25 cellular contexts compared by ENCODE assay signal in the genomic region with DNA sequence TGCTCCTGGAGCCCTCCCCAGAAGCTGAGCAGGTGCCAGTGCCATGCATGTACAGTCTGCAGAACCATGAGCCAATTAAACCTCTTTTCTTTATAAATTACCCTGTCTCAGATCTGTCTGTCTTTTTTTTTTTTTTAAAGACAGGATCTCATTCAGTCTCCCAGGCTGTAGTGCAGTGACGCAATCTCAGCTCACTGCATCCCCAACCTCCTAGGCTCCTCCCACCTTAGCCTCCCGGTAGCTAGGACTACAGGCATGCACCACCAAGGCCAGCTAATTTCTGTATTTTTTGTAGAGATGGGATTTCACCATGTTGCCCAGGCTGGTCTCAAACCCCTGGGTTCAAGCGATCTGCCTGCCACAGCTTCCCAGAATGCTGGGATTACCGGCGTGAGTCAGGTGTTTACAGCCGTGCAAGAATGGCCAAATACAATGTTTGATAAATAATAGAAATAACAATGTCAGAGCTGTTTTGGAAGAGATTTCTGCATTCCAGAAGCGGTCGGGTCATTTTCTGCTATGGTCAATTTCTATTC.
A peak's percentile ranks its signal among the peaks of the same experiment; 100 is the strongest.
DNase-seq lines count a peak whose midpoint lies in the region; ATAC-seq and TF ChIP-seq lines count a peak whose summit lies in the region.
"Had no signal": no experiment of that assay in that cellular context is flagged by ENCODE, and none has a peak within 500 bp of the region (broad histone marks: within the 10 kb centered on the region; RNA-seq: fewer than 3 reads in every experiment).

No MANE protein-coding gene starts in this region.

- H3K27ac Mint-ChIP-seq in GM23338, result no peak overlapping the region
- H3K27ac Mint-ChIP-seq in WTC11, result no peak overlapping the region
- H3K27ac Mint-ChIP-seq in activated T-helper 1 cell treated with anti-CD3 and anti-CD28 coated beads, Interleukin-12 subunit alpha, Interleukin-12 subunit beta, Interleukin-2, Interleukin-4 antibody, amounts not matched to agents 30 ng/mL and 10 ng/mL and 1 ng/mL, durations not matched to agents 14 hours and 24 hours and 36 hours, result no peak overlapping the region
- H3K27ac Mint-ChIP-seq: activated CD8-positive, alpha-beta T cell treated with anti-CD3 and anti-CD28 coated beads, Interleukin-2, amount 10 ng/mL, durations not matched to agents 7 days and 5 days; activated naive CD4-positive, alpha-beta T cell treated with anti-CD3 and anti-CD28 coated beads for 36 hours; activated T-cell treated with anti-CD3 and anti-CD28 coated beads, Interleukin-2, amount 50 U/mL, for 24 hours; neural progenitor cell had no signal

- no peaks in the 10 kb centered on the region for H4K20me1 ChIP-seq in GM23338 (replicated peaks; ENCODE audit: insufficient read depth)

- no peak overlapping the region for H3K4me2 ChIP-seq in GM23338
- H3K4me2 ChIP-seq: neural progenitor cell had no signal

- H3K36me3 ChIP-seq in GM23338 (ENCODE audit: insufficient read depth), result no peaks in the 10 kb centered on the region
- H3K36me3 ChIP-seq: heart right ventricle, neural progenitor cell had no signal

- DNase-seq in GM23338 (ENCODE audit: low spot score), result peak; percentile 39
- DNase-seq in WTC11 (ENCODE audit: low spot score), result no peak
- DNase-seq in islet precursor cell, result peak; percentile 63
- no peak for DNase-seq in activated T-helper 1 cell treated with anti-CD3 and anti-CD28 coated beads, Interleukin-12 subunit alpha, Interleukin-12 subunit beta, Interleukin-2, Interleukin-4 antibody, amounts not matched to agents 30 ng/mL and 10 ng/mL and 1 ng/mL, durations not matched to agents 14 hours and 24 hours and 36 hours (ENCODE audit: low spot score)
- DNase-seq in epidermal melanocyte (ENCODE audit: insufficient read length, low spot score), result no peak
- no peak for DNase-seq in HCEC 1CT
- DNase-seq: activated CD8-positive, alpha-beta T cell treated with anti-CD3 and anti-CD28 coated beads, Interleukin-2, amount 10 ng/mL, durations not matched to agents 7 days and 5 days; activated naive CD4-positive, alpha-beta T cell treated with anti-CD3 and anti-CD28 coated beads for 36 hours; activated T-cell treated with anti-CD3 and anti-CD28 coated beads, Interleukin-2, amount 50 U/mL, for 24 hours; amniotic stem cell; dermis blood vessel endothelial cell; H7; heart right ventricle; Karpas-422; mucosa of descending colon; NCI-H1417; NCI-H2171; NCI-H524 treated with DMSO at 0.1 percent for 48 hours; stimulated activated CD4-positive, alpha-beta T cell treated with anti-CD3 and anti-CD28 coated beads, Interleukin-2, amount 100 ng/mL, for 24 hours; stimulated activated naive B cell treated with anti-CD40 and anti-IgM and Interleukin-4, amounts not matched to agents 10 μg/mL and 1 μg/mL and 100 μg/mL, for 72 hours; T1000; testis had no signal

- H3K4me3 Mint-ChIP-seq in GM23338 (no peak overlapping the region), WTC11 (no peak overlapping the region)
- no peak overlapping the region for H3K4me3 Mint-ChIP-seq in activated T-helper 1 cell treated with anti-CD3 and anti-CD28 coated beads, Interleukin-12 subunit alpha, Interleukin-12 subunit beta, Interleukin-2, Interleukin-4 antibody, amounts not matched to agents 30 ng/mL and 10 ng/mL and 1 ng/mL, durations not matched to agents 14 hours and 24 hours and 36 hours
- H3K4me3 Mint-ChIP-seq: activated CD8-positive, alpha-beta T cell treated with anti-CD3 and anti-CD28 coated beads, Interleukin-2, amount 10 ng/mL, durations not matched to agents 7 days and 5 days; activated naive CD4-positive, alpha-beta T cell treated with anti-CD3 and anti-CD28 coated beads for 36 hours; activated T-cell treated with anti-CD3 and anti-CD28 coated beads, Interleukin-2, amount 50 U/mL, for 24 hours; neural progenitor cell; stimulated activated naive B cell treated with anti-CD40 and anti-IgM and Interleukin-4, amounts not matched to agents 10 μg/mL and 1 μg/mL and 100 μg/mL, for 72 hours had no signal

- H3K9me3 Mint-ChIP-seq in GM23338 (no peaks in the 10 kb centered on the region), WTC11 (no peaks in the 10 kb centered on the region)
- H3K9me3 Mint-ChIP-seq in activated T-helper 1 cell treated with anti-CD3 and anti-CD28 coated beads, Interleukin-12 subunit alpha, Interleukin-12 subunit beta, Interleukin-2, Interleukin-4 antibody, amounts not matched to agents 30 ng/mL and 10 ng/mL and 1 ng/mL, durations not matched to agents 14 hours and 24 hours and 36 hours, result no peaks in the 10 kb centered on the region
- H3K9me3 Mint-ChIP-seq: activated naive CD4-positive, alpha-beta T cell treated with anti-CD3 and anti-CD28 coated beads for 36 hours; activated T-cell treated with anti-CD3 and anti-CD28 coated beads, Interleukin-2, amount 50 U/mL, for 24 hours; neural progenitor cell; stimulated activated naive B cell treated with anti-CD40 and anti-IgM and Interleukin-4, amounts not matched to agents 10 μg/mL and 1 μg/mL and 100 μg/mL, for 72 hours had no signal

- 0 out of 2 replicates have a peak overlapping the region, but pooled peaks have one; percentile 3 for H2AFZ ChIP-seq in GM23338
- H2AFZ ChIP-seq: neural progenitor cell had no signal

- CTCF ChIA-PET in WTC11 (lab: Charles Lee), result interaction anchor here (0.6 to 1.2 kb wide), 5 partner anchors 61 to 249 kb away, joined by 3 to 6 read pairs (median 3); no protein-coding TSS in a partner anchor

- peaks cover 10% of the 10 kb centered on the region for H3K27me3 Mint-ChIP-seq in GM23338 (ENCODE audit: insufficient read depth, low read depth, poor library complexity)
- no peaks in the 10 kb centered on the region; the same call in 1 of the 2 replicates for H3K27me3 Mint-ChIP-seq in WTC11 (ENCODE audit: low read depth)
- peaks cover 10% of the 10 kb centered on the region for H3K27me3 Mint-ChIP-seq in activated T-helper 1 cell treated with anti-CD3 and anti-CD28 coated beads, Interleukin-12 subunit alpha, Interleukin-12 subunit beta, Interleukin-2, Interleukin-4 antibody, amounts not matched to agents 30 ng/mL and 10 ng/mL and 1 ng/mL, durations not matched to agents 14 hours and 24 hours and 36 hours (ENCODE audit: insufficient read depth)
- H3K27me3 Mint-ChIP-seq: activated T-cell treated with anti-CD3 and anti-CD28 coated beads, Interleukin-2, amount 50 U/mL, for 24 hours had no signal

- intact Hi-C loops in activated T-helper 1 cell treated with anti-CD3 and anti-CD28 coated beads, Interleukin-12 subunit alpha, Interleukin-12 subunit beta, Interleukin-2, Interleukin-4 antibody, amounts not matched to agents 30 ng/mL and 10 ng/mL and 1 ng/mL, durations not matched to agents 14 hours and 24 hours and 36 hours (cut with micrococcal nuclease), result no loop called here

- ATAC-seq in GM23338 (peak; percentile 81), WTC11 (peak; percentile 72)
- ATAC-seq: activated CD8-positive, alpha-beta T cell treated with anti-CD3 and anti-CD28 coated beads, Interleukin-2, amount 10 ng/mL, durations not matched to agents 7 days and 5 days; heart right ventricle; mucosa of descending colon; stimulated activated naive B cell treated with anti-CD40 and anti-IgM and Interleukin-4, amounts not matched to agents 10 μg/mL and 1 μg/mL and 100 μg/mL, for 72 hours had no signal

- H3K36me3 Mint-ChIP-seq in GM23338 (ENCODE audit: low read depth), result no peaks in the 10 kb centered on the region
- no peaks in the 10 kb centered on the region for H3K36me3 Mint-ChIP-seq in WTC11
- H3K36me3 Mint-ChIP-seq in activated T-helper 1 cell treated with anti-CD3 and anti-CD28 coated beads, Interleukin-12 subunit alpha, Interleukin-12 subunit beta, Interleukin-2, Interleukin-4 antibody, amounts not matched to agents 30 ng/mL and 10 ng/mL and 1 ng/mL, durations not matched to agents 14 hours and 24 hours and 36 hours (ENCODE audit: low read depth), result no peaks in the 10 kb centered on the region
- H3K36me3 Mint-ChIP-seq: neural progenitor cell had no signal

- H3K4me1 ChIP-seq in GM23338 (ENCODE audit: insufficient read depth), result peaks cover 4% of the 10 kb centered on the region; the same call in 1 of the 2 replicates
- H3K4me1 ChIP-seq: neural progenitor cell, testis had no signal

- no peak for TF ChIP-seq RAD21 in Ishikawa (IDR thresholded peaks at IDR 0.05; ENCODE audit: low read depth)

- no peak for TF ChIP-seq CTCF in GM23338 (conservative IDR thresholded peaks at IDR 0.05; ENCODE audit: low read depth in 2 of 2)
- TF ChIP-seq CTCF in WTC11 (IDR thresholded peaks at IDR 0.05), result no peak

- no peak for TF ChIP-seq EP300 in Ishikawa (IDR thresholded peaks at IDR 0.05; ENCODE audit: borderline replicate concordance)

- POLR2A ChIA-PET in WTC11 (lab: Charles Lee), result no interaction called here

- no peak overlapping the region for H3K4me3 ChIP-seq in GM23338
- H3K4me3 ChIP-seq: heart right ventricle, mucosa of descending colon, neural progenitor cell, skin epidermis, testis had no signal

- no peak overlapping the region for H3K27ac ChIP-seq in GM23338 (ENCODE audit: low read depth)
- H3K27ac ChIP-seq: heart right ventricle, neural progenitor cell, skin epidermis, testis had no signal

- H3K4me1 Mint-ChIP-seq in GM23338 (peaks cover 11% of the 10 kb centered on the region), WTC11 (peaks cover 7% of the 10 kb centered on the region)
- no peaks in the 10 kb centered on the region for H3K4me1 Mint-ChIP-seq in activated T-helper 1 cell treated with anti-CD3 and anti-CD28 coated beads, Interleukin-12 subunit alpha, Interleukin-12 subunit beta, Interleukin-2, Interleukin-4 antibody, amounts not matched to agents 30 ng/mL and 10 ng/mL and 1 ng/mL, durations not matched to agents 14 hours and 24 hours and 36 hours (ENCODE audit: low read depth)
- H3K4me1 Mint-ChIP-seq: stimulated activated naive B cell treated with anti-CD40 and anti-IgM and Interleukin-4, amounts not matched to agents 10 μg/mL and 1 μg/mL and 100 μg/mL, for 72 hours had no signal

- H3K27me3 ChIP-seq in GM23338 (ENCODE audit: insufficient read depth), result no peaks in the 10 kb centered on the region
- H3K27me3 ChIP-seq: heart right ventricle, neural progenitor cell, testis had no signal

- no peaks in the 10 kb centered on the region for H3K79me2 ChIP-seq in GM23338 (replicated peaks; ENCODE audit: insufficient read depth)

- no peaks in the 10 kb centered on the region for H3K9me2 ChIP-seq in GM23338 (ENCODE audit: insufficient read depth)

- H3F3A ChIP-seq in GM23338 (replicated peaks; ENCODE audit: low read depth), result no peaks in the 10 kb centered on the region

TF ChIP-seq in GM23338, 12 proteins besides CTCF, POLR2A, EP300 and RAD21:
- no peak for TF ChIP-seq EZH2phosphoT487 (IDR thresholded peaks at IDR 0.05; ENCODE audit: unreplicated experiment)

TF ChIP-seq in Ishikawa, 13 proteins besides CTCF, POLR2A, EP300 and RAD21:
- TF ChIP-seq CEBPB (IDR thresholded peaks at IDR 0.05), result 0 out of 2 replicates have a peak, but pooled peaks have one; percentile 43
- TF ChIP-seq TEAD4 (IDR thresholded peaks at IDR 0.05), result no peak

Comparison
In these comparisons a context has a peak if more than half of its experiments do, and no peak if none do; other contexts are left out.
1. DNase-seq: peak in GM23338 (single experiment) and islet precursor cell (single experiment); none in WTC11 (single experiment), activated T-helper 1 cell treated with anti-CD3 and anti-CD28 coated beads, Interleukin-12 subunit alpha, Interleukin-12 subunit beta, Interleukin-2, Interleukin-4 antibody, amounts not matched to agents 30 ng/mL and 10 ng/mL and 1 ng/mL, durations not matched to agents 14 hours and 24 hours and 36 hours (single experiment), epidermal melanocyte (single experiment) and HCEC 1CT (single experiment).